1 cellular context compared by ENCODE assay signal in the genomic region with DNA sequence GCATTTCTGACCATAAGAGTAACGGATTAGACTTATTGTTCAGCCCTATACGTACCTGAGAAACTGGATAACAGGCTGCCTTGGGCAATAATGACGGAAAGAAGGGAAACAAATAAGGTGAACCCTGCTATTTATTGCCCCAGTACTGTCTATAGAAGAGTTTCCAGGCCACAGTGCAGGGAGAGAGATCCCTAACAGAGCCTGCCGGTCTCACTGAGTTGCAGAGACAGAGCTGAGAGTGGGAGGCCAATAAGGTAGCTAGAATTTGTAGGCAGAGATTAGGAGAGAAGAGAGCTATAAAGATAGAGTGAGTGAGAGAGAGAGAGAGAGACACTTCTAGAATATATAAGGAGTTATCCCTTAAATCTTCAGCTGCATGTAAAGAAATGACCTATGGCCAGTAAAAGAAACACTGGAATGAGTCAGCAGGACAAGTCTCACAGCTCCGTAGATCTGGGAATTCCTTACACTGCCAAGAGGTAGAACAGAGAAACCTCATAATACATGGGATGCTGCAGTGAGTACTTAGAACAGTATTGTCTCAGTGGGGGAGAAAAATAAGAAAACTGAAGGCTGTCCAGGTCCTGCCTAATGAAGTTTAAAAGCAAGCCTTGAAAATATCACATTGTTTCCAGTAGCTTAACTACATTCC.
TF ChIP-seq lines count a peak whose summit lies in the region.

No MANE protein-coding gene starts in this region.

TF ChIP-seq in GM23338, 12 proteins besides CTCF, POLR2A, EP300 and RAD21:
- TF ChIP-seq, protein P1, sequence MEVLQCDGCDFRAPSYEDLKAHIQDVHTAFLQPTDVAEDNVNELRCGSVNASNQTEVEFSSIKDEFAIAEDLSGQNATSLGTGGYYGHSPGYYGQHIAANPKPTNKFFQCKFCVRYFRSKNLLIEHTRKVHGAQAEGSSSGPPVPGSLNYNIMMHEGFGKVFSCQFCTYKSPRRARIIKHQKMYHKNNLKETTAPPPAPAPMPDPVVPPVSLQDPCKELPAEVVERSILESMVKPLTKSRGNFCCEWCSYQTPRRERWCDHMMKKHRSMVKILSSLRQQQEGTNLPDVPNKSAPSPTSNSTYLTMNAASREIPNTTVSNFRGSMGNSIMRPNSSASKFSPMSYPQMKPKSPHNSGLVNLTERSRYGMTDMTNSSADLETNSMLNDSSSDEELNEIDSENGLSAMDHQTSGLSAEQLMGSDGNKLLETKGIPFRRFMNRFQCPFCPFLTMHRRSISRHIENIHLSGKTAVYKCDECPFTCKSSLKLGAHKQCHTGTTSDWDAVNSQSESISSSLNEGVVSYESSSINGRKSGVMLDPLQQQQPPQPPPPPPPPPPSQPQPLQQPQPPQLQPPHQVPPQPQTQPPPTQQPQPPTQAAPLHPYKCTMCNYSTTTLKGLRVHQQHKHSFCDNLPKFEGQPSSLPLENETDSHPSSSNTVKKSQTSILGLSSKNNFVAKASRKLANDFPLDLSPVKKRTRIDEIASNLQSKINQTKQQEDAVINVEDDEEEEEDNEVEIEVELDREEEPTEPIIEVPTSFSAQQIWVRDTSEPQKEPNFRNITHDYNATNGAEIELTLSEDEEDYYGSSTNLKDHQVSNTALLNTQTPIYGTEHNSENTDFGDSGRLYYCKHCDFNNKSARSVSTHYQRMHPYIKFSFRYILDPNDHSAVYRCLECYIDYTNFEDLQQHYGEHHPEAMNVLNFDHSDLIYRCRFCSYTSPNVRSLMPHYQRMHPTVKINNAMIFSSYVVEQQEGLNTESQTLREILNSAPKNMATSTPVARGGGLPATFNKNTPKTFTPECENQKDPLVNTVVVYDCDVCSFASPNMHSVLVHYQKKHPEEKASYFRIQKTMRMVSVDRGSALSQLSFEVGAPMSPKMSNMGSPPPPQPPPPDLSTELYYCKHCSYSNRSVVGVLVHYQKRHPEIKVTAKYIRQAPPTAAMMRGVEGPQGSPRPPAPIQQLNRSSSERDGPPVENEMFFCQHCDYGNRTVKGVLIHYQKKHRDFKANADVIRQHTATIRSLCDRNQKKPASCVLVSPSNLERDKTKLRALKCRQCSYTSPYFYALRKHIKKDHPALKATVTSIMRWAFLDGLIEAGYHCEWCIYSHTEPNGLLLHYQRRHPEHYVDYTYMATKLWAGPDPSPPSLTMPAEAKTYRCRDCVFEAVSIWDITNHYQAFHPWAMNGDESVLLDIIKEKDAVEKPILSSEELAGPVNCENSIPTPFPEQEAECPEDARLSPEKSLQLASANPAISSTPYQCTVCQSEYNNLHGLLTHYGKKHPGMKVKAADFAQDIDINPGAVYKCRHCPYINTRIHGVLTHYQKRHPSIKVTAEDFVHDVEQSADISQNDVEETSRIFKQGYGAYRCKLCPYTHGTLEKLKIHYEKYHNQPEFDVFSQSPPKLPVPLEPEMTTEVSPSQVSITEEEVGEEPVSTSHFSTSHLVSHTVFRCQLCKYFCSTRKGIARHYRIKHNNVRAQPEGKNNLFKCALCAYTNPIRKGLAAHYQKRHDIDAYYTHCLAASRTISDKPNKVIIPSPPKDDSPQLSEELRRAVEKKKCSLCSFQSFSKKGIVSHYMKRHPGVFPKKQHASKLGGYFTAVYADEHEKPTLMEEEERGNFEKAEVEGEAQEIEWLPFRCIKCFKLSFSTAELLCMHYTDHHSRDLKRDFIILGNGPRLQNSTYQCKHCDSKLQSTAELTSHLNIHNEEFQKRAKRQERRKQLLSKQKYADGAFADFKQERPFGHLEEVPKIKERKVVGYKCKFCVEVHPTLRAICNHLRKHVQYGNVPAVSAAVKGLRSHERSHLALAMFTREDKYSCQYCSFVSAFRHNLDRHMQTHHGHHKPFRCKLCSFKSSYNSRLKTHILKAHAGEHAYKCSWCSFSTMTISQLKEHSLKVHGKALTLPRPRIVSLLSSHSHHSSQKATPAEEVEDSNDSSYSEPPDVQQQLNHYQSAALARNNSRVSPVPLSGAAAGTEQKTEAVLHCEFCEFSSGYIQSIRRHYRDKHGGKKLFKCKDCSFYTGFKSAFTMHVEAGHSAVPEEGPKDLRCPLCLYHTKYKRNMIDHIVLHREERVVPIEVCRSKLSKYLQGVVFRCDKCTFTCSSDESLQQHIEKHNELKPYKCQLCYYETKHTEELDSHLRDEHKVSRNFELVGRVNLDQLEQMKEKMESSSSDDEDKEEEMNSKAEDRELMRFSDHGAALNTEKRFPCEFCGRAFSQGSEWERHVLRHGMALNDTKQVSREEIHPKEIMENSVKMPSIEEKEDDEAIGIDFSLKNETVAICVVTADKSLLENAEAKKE (CRISPR knock-in tag; IDR thresholded peaks at IDR 0.05), result no peak
- TF ChIP-seq ZNF114 (CRISPR knock-in tag; IDR thresholded peaks at IDR 0.05) (no peak), EZH2 (IDR thresholded peaks at IDR 0.05; ENCODE audit: low read depth, unreplicated experiment) (no peak), ETS1 (IDR thresholded peaks at IDR 0.05) (no peak), CREB1 (CRISPR knock-in tag; IDR thresholded peaks at IDR 0.05; ENCODE audit: low read depth) (no peak), STAT1 (IDR thresholded peaks at IDR 0.05; ENCODE audit: unreplicated experiment) (no peak)
